ENCODE assay signal across 8 cellular contexts in the genomic region with DNA sequence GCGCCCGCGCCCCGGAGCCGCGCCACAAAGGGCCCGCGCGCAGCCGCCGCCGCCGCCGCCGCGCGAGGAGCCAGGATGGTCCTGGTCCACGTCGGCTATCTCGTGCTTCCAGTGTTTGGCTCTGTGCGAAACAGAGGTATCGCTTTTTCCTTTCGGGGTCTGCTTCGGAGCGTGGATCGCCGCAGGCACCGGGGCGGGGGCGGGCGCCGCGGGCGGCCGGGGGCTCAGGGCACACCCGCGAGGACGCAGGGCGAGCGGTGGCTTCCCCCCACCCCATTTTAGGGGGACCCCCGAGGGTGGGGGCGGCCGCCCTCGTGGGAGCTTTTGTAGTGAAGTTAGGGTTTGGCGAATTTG.
DNase-seq lines count a peak whose midpoint lies in the region; ATAC-seq and TF ChIP-seq lines count a peak whose summit lies in the region.

No MANE protein-coding gene starts in this region.

- no peak overlapping the region for H3K27ac ChIP-seq in brain microvascular endothelial cell
- no peak overlapping the region for H3K27ac ChIP-seq in urinary bladder (ENCODE audit: low read depth)

- TF ChIP-seq CTCF in brain microvascular endothelial cell (IDR thresholded peaks at IDR 0.05; ENCODE audit: low read depth, low read length, missing control alignments) (no peak), mesothelial cell of epicardium (IDR thresholded peaks at IDR 0.05; ENCODE audit: unreplicated experiment) (no peak)

- H3K36me3 Mint-ChIP-seq in activated naive CD4-positive, alpha-beta T cell treated with anti-CD3 and anti-CD28 coated beads, Interleukin-2, amount 10 ng/mL, durations not matched to agents 7 days and 5 days, result peaks cover 17% of the 10 kb centered on the region
- no peaks in the 10 kb centered on the region for H3K36me3 Mint-ChIP-seq in mesothelial cell of epicardium

- peaks cover 84% of the 10 kb centered on the region for H3K27me3 Mint-ChIP-seq in activated naive CD4-positive, alpha-beta T cell treated with anti-CD3 and anti-CD28 coated beads, Interleukin-2, amount 10 ng/mL, durations not matched to agents 7 days and 5 days
- peaks cover 45% of the 10 kb centered on the region for H3K27me3 Mint-ChIP-seq in mesothelial cell of epicardium (ENCODE audit: low read depth)

- H3K36me3 ChIP-seq in brain microvascular endothelial cell (replicated peaks) (no peaks in the 10 kb centered on the region), urinary bladder (ENCODE audit: insufficient read depth) (no peaks in the 10 kb centered on the region)

- no peak overlapping the region for H3K27ac Mint-ChIP-seq in activated naive CD4-positive, alpha-beta T cell treated with anti-CD3 and anti-CD28 coated beads, Interleukin-2, amount 10 ng/mL, durations not matched to agents 7 days and 5 days
- no peak overlapping the region for H3K27ac Mint-ChIP-seq in mesothelial cell of epicardium

- H3K4me1 ChIP-seq in urinary bladder (ENCODE audit: insufficient read depth), result no peaks in the 10 kb centered on the region

- H3K4me1 Mint-ChIP-seq in activated naive CD4-positive, alpha-beta T cell treated with anti-CD3 and anti-CD28 coated beads, Interleukin-2, amount 10 ng/mL, durations not matched to agents 7 days and 5 days, result peaks cover 52% of the 10 kb centered on the region
- peaks cover 47% of the 10 kb centered on the region for H3K4me1 Mint-ChIP-seq in mesothelial cell of epicardium

- peak overlapping the region; percentile 85 for H3K4me3 Mint-ChIP-seq in activated naive CD4-positive, alpha-beta T cell treated with anti-CD3 and anti-CD28 coated beads, Interleukin-2, amount 10 ng/mL, durations not matched to agents 7 days and 5 days
- H3K4me3 Mint-ChIP-seq in mesothelial cell of epicardium, result peak overlapping the region; percentile 90

- H3K4me3 ChIP-seq in brain microvascular endothelial cell (ENCODE audit: low read depth, low read length) (peak overlapping the region; percentile 48), urinary bladder (ENCODE audit: low read depth, low read length) (peak overlapping the region; percentile 67)

- no peak for ATAC-seq in HG02798 (IDR thresholded peaks at IDR 0.05; ENCODE audit: poor library complexity, unreplicated experiment)

- in situ Hi-C loops in brain microvascular endothelial cell (cut with HindIII; ENCODE audit: low pct_ligation_motif_present, low sequenced_read_pairs), result no loop called here

- DNase-seq in activated naive CD4-positive, alpha-beta T cell treated with anti-CD3 and anti-CD28 coated beads, Interleukin-2, amount 10 ng/mL, durations not matched to agents 7 days and 5 days, result no peak
- no peak for DNase-seq in activated naive CD4-positive, alpha-beta T cell treated with Interleukin-2 at 50 U/mL for 16 hours
- no peak for DNase-seq in brain microvascular endothelial cell
- DNase-seq in mesothelial cell of epicardium (ENCODE audit: low spot score in 2 of 2, unreplicated experiment in 2 of 2), result peak in 1 of 2 experiments; percentile 47
- DNase-seq in hepatic stellate cell (ENCODE audit: low spot score), result no peak
- DNase-seq in cerebellar nuclear complex (lab: John Stamatoyannopoulos, UW), result no peak

- CTCF ChIA-PET in activated naive CD4-positive, alpha-beta T cell treated with anti-CD3 and anti-CD28 coated beads, Interleukin-2, amount 10 ng/mL, durations not matched to agents 7 days and 5 days (lab: Charles Lee), result interaction anchor here (0.9 kb wide), 1 partner anchor 94 kb away, joined by 3 read pairs; no protein-coding TSS in a partner anchor

- H3K9me3 Mint-ChIP-seq in activated naive CD4-positive, alpha-beta T cell treated with anti-CD3 and anti-CD28 coated beads, Interleukin-2, amount 10 ng/mL, durations not matched to agents 7 days and 5 days, result no peaks in the 10 kb centered on the region
- no peaks in the 10 kb centered on the region for H3K9me3 Mint-ChIP-seq in mesothelial cell of epicardium

- under 1% methylated on average over 45 of the region's 45 CpGs for WGBS in urinary bladder

- H3K27me3 ChIP-seq in brain microvascular endothelial cell (replicated peaks), result peaks cover 43% of the 10 kb centered on the region
